In genomic region chr12:50282581-50283229, GRCh38 we compare ENCODE assay signal across 8 cellular contexts. TPM values are rescaled to one million over a fixed set of nuclear protein-coding genes. Genes with fewer than 3 reads are reported as not detected.
DNase-seq lines count a peak whose midpoint lies in the region; ATAC-seq and TF ChIP-seq lines count a peak whose summit lies in the region.

No MANE protein-coding gene starts in this region.

- H3K27ac Mint-ChIP-seq in activated naive CD4-positive, alpha-beta T cell treated with anti-CD3 and anti-CD28 coated beads, Interleukin-2, amount 50 U/mL, for 72 hours: peak overlapping the region; percentile 7 to 88

- no peaks in the 10 kb centered on the region for H3K27me3 ChIP-seq in HL-60 (ENCODE audit: insufficient read depth, poor library complexity, severe bottlenecking)
- no peaks in the 10 kb centered on the region for H3K27me3 ChIP-seq in heart right ventricle
- H3K27me3 ChIP-seq in rectal smooth muscle tissue (ENCODE audit: control insufficient read depth, insufficient read depth, low read length): no peaks in the 10 kb centered on the region

- no peak overlapping the region for H3K27ac ChIP-seq in HL-60 (replicated peaks)
- peak overlapping the region; percentile 42 to 92 (median 85) for H3K27ac ChIP-seq in heart right ventricle
- peak overlapping the region; percentile 49 for H3K27ac ChIP-seq in rectal smooth muscle tissue (ENCODE audit: low read depth, low read length)

- TF ChIP-seq CTCF in GM12875 (IDR thresholded peaks at IDR 0.05; ENCODE audit: borderline replicate concordance, insufficient read depth, low read depth, low read length) (no peak), HL-60 (IDR thresholded peaks at IDR 0.05; ENCODE audit: insufficient read depth, low read length) (no peak), heart right ventricle (IDR thresholded peaks at IDR 0.05) (no peak)

- H3K9me3 Mint-ChIP-seq in activated naive CD4-positive, alpha-beta T cell treated with anti-CD3 and anti-CD28 coated beads, Interleukin-2, amount 50 U/mL, for 72 hours: no peaks in the 10 kb centered on the region

- H3K36me3 ChIP-seq in heart right ventricle: no peaks in the 10 kb centered on the region
- H3K36me3 ChIP-seq in rectal smooth muscle tissue (ENCODE audit: control insufficient read depth, insufficient read depth, low read length): no peaks in the 10 kb centered on the region

- peaks cover 0 to 44% (median 26%) of the 10 kb centered on the region in 9 donors for H3K4me1 ChIP-seq in heart right ventricle
- peaks cover 5% of the 10 kb centered on the region for H3K4me1 ChIP-seq in rectal smooth muscle tissue (ENCODE audit: control insufficient read depth, insufficient read depth, low read length)

- peak overlapping the region; percentile 81 for H3K9ac ChIP-seq in rectal smooth muscle tissue (ENCODE audit: low read length)

- H3K36me3 Mint-ChIP-seq in activated naive CD4-positive, alpha-beta T cell treated with anti-CD3 and anti-CD28 coated beads, Interleukin-2, amount 50 U/mL, for 72 hours: no peaks in the 10 kb centered on the region

- no peak for ATAC-seq in activated naive CD4-positive, alpha-beta T cell treated with anti-CD3 and anti-CD28 coated beads, Interleukin-2, amount 50 U/mL, for 72 hours
- ATAC-seq in heart right ventricle: peak; percentile 37 to 73 (median 68)

- intact Hi-C loops in heart right ventricle (cut with DNase I): loop anchor here in 5 of 10 donors (5.0 to 10.0 kb wide), 4 partner anchors 48 to 78 kb away; no protein-coding TSS in a partner anchor

- DNase-seq in HL-60 (ENCODE audit: low read depth in 1 of 2, low spot score in 1 of 2) (no peak), heart right ventricle (no peak), globus pallidus (ENCODE audit: low spot score) (no peak), SIG-M5 (lab: John Stamatoyannopoulos, UW) (no peak)
- DNase-seq in activated naive CD4-positive, alpha-beta T cell treated with anti-CD3 and anti-CD28 coated beads, Interleukin-2, amount 50 U/mL, for 72 hours (ENCODE audit: low spot score in 2 of 2): no peak
- no peak for DNase-seq in effector CD8-positive, alpha-beta T cell (lab: John Stamatoyannopoulos, UW)

- 31% methylated on average over 19 of the region's 19 CpGs for WGBS in heart right ventricle, 2 donors

- no peaks in the 10 kb centered on the region for H3K9me3 ChIP-seq in heart right ventricle

- peak overlapping the region; percentile 80 for H3K4me3 ChIP-seq in GM12875 (ENCODE audit: low read depth, low read length)
- peak overlapping the region; percentile 92 for H3K4me3 ChIP-seq in HL-60 (replicated peaks; ENCODE audit: insufficient read depth, low read length)
- H3K4me3 ChIP-seq in heart right ventricle: peak overlapping the region; percentile 70 to 97 (median 94)
- peak overlapping the region; percentile 96 for H3K4me3 ChIP-seq in rectal smooth muscle tissue (ENCODE audit: low read length)

RNA-seq across cellular contexts. Expression of gene LIMA1, which starts 0.6 kb away (rescaled TPM):
- total RNA-seq in activated naive CD4-positive, alpha-beta T cell treated with anti-CD3 and anti-CD28 coated beads, Interleukin-2, amount 50 U/mL, for 72 hours: 10 to 100 TPM; 36.2 to 45.6 TPM
- total RNA-seq in heart right ventricle: 10 to 100 TPM; 13.8 to 26.0 (median 16.2) TPM
- 10 to 100 TPM; 10.6 to 34.4 TPM for polyA plus RNA-seq in heart right ventricle

Comparison
In these comparisons a context has a peak if more than half of its experiments do, and no peak if none do; other contexts are left out.
1. ATAC-seq: peak in heart right ventricle (8 of 8); none in activated naive CD4-positive, alpha-beta T cell treated with anti-CD3 and anti-CD28 coated beads, Interleukin-2, amount 50 U/mL, for 72 hours (0 of 2).
2. Peak in every context shown above with its lines, with median percentiles within 50 percentile points of each other: H3K4me3 ChIP-seq.